In the genomic region with DNA sequence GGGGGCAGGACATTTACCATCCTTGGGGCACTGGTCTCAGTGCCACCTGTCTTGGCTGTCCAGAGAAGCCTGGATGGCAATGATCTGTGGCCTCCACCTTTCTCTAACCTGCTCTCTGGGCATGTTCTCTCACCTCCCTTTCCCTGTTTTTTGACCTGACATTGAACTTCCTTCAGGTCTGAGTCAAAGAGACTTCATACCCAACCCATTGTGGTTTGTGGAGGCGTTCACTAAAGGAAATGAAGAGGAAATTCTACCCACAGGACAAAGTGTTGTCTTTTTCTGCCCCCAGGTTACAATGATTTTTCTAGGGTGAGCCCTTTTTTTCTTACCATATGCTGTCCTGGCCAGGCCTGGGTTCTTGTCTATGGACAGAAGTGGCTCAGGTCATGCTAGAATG, we compare ENCODE assay signal across 1 cellular context.
TF ChIP-seq lines count a peak whose summit lies in the region.

No MANE protein-coding gene starts in this region.

TF ChIP-seq in HepG2, 621 proteins besides CTCF, POLR2A, EP300 and RAD21 (continued from another document):
- TF ChIP-seq ZBTB43 (CRISPR knock-in tag; conservative IDR thresholded peaks at IDR 0.05) (no peak), SMAD1 (CRISPR knock-in tag; IDR thresholded peaks at IDR 0.05; ENCODE audit: borderline replicate concordance, low read depth) (no peak), SIX4 (CRISPR knock-in tag; IDR thresholded peaks at IDR 0.05) (no peak), SATB2 (CRISPR knock-in tag; IDR thresholded peaks at IDR 0.05) (no peak), ZNF333 (CRISPR knock-in tag; IDR thresholded peaks at IDR 0.05; ENCODE audit: borderline replicate concordance) (no peak), TOE1 (CRISPR knock-in tag; IDR thresholded peaks at IDR 0.05) (no peak), RXRB (CRISPR knock-in tag; IDR thresholded peaks at IDR 0.05; ENCODE audit: borderline replicate concordance) (no peak), ZNF101 (CRISPR knock-in tag; IDR thresholded peaks at IDR 0.05; ENCODE audit: borderline replicate concordance, low read depth) (no peak), JARID2 (CRISPR knock-in tag; IDR thresholded peaks at IDR 0.05; ENCODE audit: insufficient replicate concordance) (no peak), RBM39 (IDR thresholded peaks at IDR 0.05; ENCODE audit: low read depth, low read length, poor library complexity, severe bottlenecking) (no peak), NFIC (IDR thresholded peaks at IDR 0.05; ENCODE audit: low read length) (no peak), ZNF790 (CRISPR knock-in tag; IDR thresholded peaks at IDR 0.05; ENCODE audit: borderline replicate concordance) (no peak)
